18 cellular contexts compared by ENCODE assay signal in genomic region chr12:76943004-76943403, GRCh38.
"Had no signal": no experiment of that assay in that cellular context is flagged by ENCODE, and none has a peak within 500 bp of the region (broad histone marks: within the 10 kb centered on the region; RNA-seq: fewer than 3 reads in every experiment).

No MANE protein-coding gene starts in this region.

- H3K36me3 ChIP-seq: suprapubic skin had no signal

- H3K4me1 Mint-ChIP-seq: activated CD4-positive, alpha-beta T cell treated with anti-CD3 and anti-CD28 coated beads, Interleukin-2, amount 10 ng/mL, durations not matched to agents 24 days and 14 days; activated naive CD8-positive, alpha-beta T cell treated with anti-CD3 and anti-CD28 coated beads, Interleukin-2, amount 50 U/mL, for 24 hours; immature natural killer cell; natural killer cell had no signal

- H3K27me3 ChIP-seq: suprapubic skin had no signal

- DNase-seq: activated CD4-positive, alpha-beta T cell treated with anti-CD3 and anti-CD28 coated beads, Interleukin-2, amount 10 ng/mL, durations not matched to agents 24 days and 14 days; activated CD8-positive, alpha-beta memory T cell treated with anti-CD3 and anti-CD28 coated beads for 24 hours; activated naive CD4-positive, alpha-beta T cell treated with Interleukin-2 at 50 U/mL for 16 hours; activated naive CD8-positive, alpha-beta T cell treated with anti-CD3 and anti-CD28 coated beads, Interleukin-2, amount 50 U/mL, for 24 hours; caudate nucleus; cortex of kidney; effector memory CD4-positive, alpha-beta T cell; immature natural killer cell; natural killer cell; psoas muscle; stimulated activated CD4-positive, alpha-beta T cell treated with anti-CD3 and anti-CD28 coated beads, Interleukin-2, amount 100 ng/mL, for 48 hours; stimulated activated naive CD8-positive, alpha-beta T cell treated with anti-CD3 and anti-CD28 coated beads, Interleukin-15, Interleukin-2, amounts not matched to agents 100 U/mL and 50 U/mL, for 24 hours had no signal

- ATAC-seq: activated naive CD8-positive, alpha-beta T cell treated with anti-CD3 and anti-CD28 coated beads, Interleukin-2, amount 50 U/mL, for 24 hours; natural killer cell; psoas muscle; sciatic nerve; stimulated activated naive CD8-positive, alpha-beta T cell treated with anti-CD3 and anti-CD28 coated beads, Interleukin-15, Interleukin-2, amounts not matched to agents 100 U/mL and 50 U/mL, for 24 hours; WTC11 had no signal

- H3K4me3 ChIP-seq: psoas muscle, suprapubic skin had no signal

- H3K36me3 Mint-ChIP-seq: immature natural killer cell, natural killer cell, type B pancreatic cell, WTC11 had no signal

- H3K27me3 Mint-ChIP-seq: activated naive CD8-positive, alpha-beta T cell treated with anti-CD3 and anti-CD28 coated beads, Interleukin-2, amount 50 U/mL, for 24 hours had no signal

- H3K9me3 ChIP-seq: psoas muscle, suprapubic skin had no signal

- H3K27ac Mint-ChIP-seq: activated CD4-positive, alpha-beta T cell treated with anti-CD3 and anti-CD28 coated beads, Interleukin-2, amount 10 ng/mL, durations not matched to agents 24 days and 14 days; activated naive CD8-positive, alpha-beta T cell treated with anti-CD3 and anti-CD28 coated beads, Interleukin-2, amount 50 U/mL, for 24 hours; immature natural killer cell; natural killer cell; T-helper 1 cell treated with Interleukin-12 subunit alpha and Interleukin-12 subunit beta and Interleukin-4 antibody, amounts not matched to agents 30 μg/mL and 1 μg/mL, for 36 hours; type B pancreatic cell; WTC11 had no signal

- H3K4me1 ChIP-seq: psoas muscle, suprapubic skin had no signal

- H3K4me3 Mint-ChIP-seq: activated CD4-positive, alpha-beta T cell treated with anti-CD3 and anti-CD28 coated beads, Interleukin-2, amount 10 ng/mL, durations not matched to agents 24 days and 14 days; activated naive CD8-positive, alpha-beta T cell treated with anti-CD3 and anti-CD28 coated beads, Interleukin-2, amount 50 U/mL, for 24 hours; immature natural killer cell; natural killer cell; T-helper 1 cell treated with Interleukin-12 subunit alpha and Interleukin-12 subunit beta and Interleukin-4 antibody, amounts not matched to agents 30 μg/mL and 1 μg/mL, for 36 hours; type B pancreatic cell; WTC11 had no signal

- H3K27ac ChIP-seq: epithelial cell of prostate, psoas muscle, suprapubic skin had no signal

- H3K9me3 Mint-ChIP-seq: activated CD4-positive, alpha-beta T cell treated with anti-CD3 and anti-CD28 coated beads, Interleukin-2, amount 10 ng/mL, durations not matched to agents 24 days and 14 days; activated naive CD8-positive, alpha-beta T cell treated with anti-CD3 and anti-CD28 coated beads, Interleukin-2, amount 50 U/mL, for 24 hours; natural killer cell; T-helper 1 cell treated with Interleukin-12 subunit alpha and Interleukin-12 subunit beta and Interleukin-4 antibody, amounts not matched to agents 30 μg/mL and 1 μg/mL, for 36 hours; WTC11 had no signal
